Comparison of ENCODE assay signal across 8 cellular contexts in the genomic region with DNA sequence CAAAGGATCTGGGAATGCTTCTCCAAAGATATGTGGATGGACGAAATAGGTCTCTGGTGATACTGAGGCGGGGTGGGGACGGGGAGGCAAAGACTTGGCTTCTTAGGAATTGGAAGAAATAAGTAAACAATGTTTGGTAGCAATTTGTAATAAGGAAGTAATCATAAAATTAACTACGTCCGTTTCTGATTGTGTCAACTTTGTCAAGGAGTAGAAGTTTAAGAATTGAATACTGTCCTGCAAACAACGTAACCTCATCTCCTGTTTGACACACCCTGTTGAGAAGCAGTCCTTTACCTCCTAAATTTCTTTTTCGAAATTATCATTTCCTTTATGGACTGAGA. TPM values are rescaled to one million over a fixed set of nuclear protein-coding genes. Genes with fewer than 3 reads are reported as not detected.
DNase-seq lines count a peak whose midpoint lies in the region; ATAC-seq and TF ChIP-seq lines count a peak whose summit lies in the region.

No MANE protein-coding gene starts in this region.

- TF ChIP-seq POLR2A in gastrocnemius medialis (IDR thresholded peaks at IDR 0.05), result no peak

- peak overlapping the region; percentile 96 for H3K27ac Mint-ChIP-seq in T-cell

- H3K9me3 ChIP-seq in gastrocnemius medialis, result no peaks in the 10 kb centered on the region

- DNase-seq in T-cell, result no peak
- DNase-seq in fibroblast of villous mesenchyme (ENCODE audit: low read depth), result no peak
- no peak for DNase-seq in gastrocnemius medialis
- DNase-seq in GM19238 (ENCODE audit: insufficient read length, low spot score), result no peak
- no peak for DNase-seq in DMS153 treated with DMSO at 0.1 percent for 48 hours (lab: John Stamatoyannopoulos, UW; ENCODE audit: unreplicated experiment)
- DNase-seq in NCI-H1417 treated with DMSO at 0.1 percent for 48 hours (lab: John Stamatoyannopoulos, UW), result no peak

- H3K4me3 ChIP-seq in GM12875 (ENCODE audit: low read depth, low read length) (peak overlapping the region; percentile 97), fibroblast of villous mesenchyme (ENCODE audit: low read depth, low read length) (peak overlapping the region; percentile 96), gastrocnemius medialis (peak overlapping the region; percentile 63 to 80 (median 74))

- POLR2A ChIA-PET in T-cell (lab: Charles Lee), result interaction anchor here in 1 of 2 donors (0.8 to 1.1 kb wide), 2 partner anchors 35 to 61 kb away, joined by 3 read pairs; a partner anchor contains a TSS

- H3K4me1 Mint-ChIP-seq in T-cell, result peaks cover 29 to 36% (median 30%) of the 10 kb centered on the region in 3 donors

- H3K9me3 Mint-ChIP-seq in T-cell, result no peaks in the 10 kb centered on the region

- peaks cover 32% of the 10 kb centered on the region for H3K36me3 Mint-ChIP-seq in T-cell

- no peak for TF ChIP-seq CTCF in GM12875 (IDR thresholded peaks at IDR 0.05; ENCODE audit: borderline replicate concordance, insufficient read depth, low read depth, low read length)
- TF ChIP-seq CTCF in fibroblast of villous mesenchyme (IDR thresholded peaks at IDR 0.05; ENCODE audit: insufficient read depth, low read depth, low read length), result no peak
- no peak for TF ChIP-seq CTCF in gastrocnemius medialis (IDR thresholded peaks at IDR 0.05 in 4 of 5, conservative IDR thresholded peaks at IDR 0.05 in 1 of 5)

- H3K4me1 ChIP-seq in gastrocnemius medialis, result peaks cover 13 to 15% of the 10 kb centered on the region in 2 donors

- H3K4me3 Mint-ChIP-seq in T-cell, result peak overlapping the region; percentile 98

- peaks cover 8 to 38% of the 10 kb centered on the region in 2 donors for H3K36me3 ChIP-seq in gastrocnemius medialis

- CTCF ChIA-PET in T-cell (lab: Charles Lee), result interaction anchor here in 1 of 2 donors (0.6 kb wide), 1 partner anchor 35 kb away, joined by 3 read pairs; no protein-coding TSS in a partner anchor

- H3K27me3 ChIP-seq in gastrocnemius medialis, result no peaks in the 10 kb centered on the region

- no peaks in the 10 kb centered on the region for H3K27me3 Mint-ChIP-seq in T-cell

- ATAC-seq in T-cell (replicated peaks in 1 of 4), result no peak
- no peak for ATAC-seq in gastrocnemius medialis
- no peak for ATAC-seq in HG02970 (IDR thresholded peaks at IDR 0.05; ENCODE audit: low FRiP score, unreplicated experiment)

- intact Hi-C loops in gastrocnemius medialis (cut with DNase I; ENCODE audit: low total_unique reads), result loop anchor here (1.0 to 10.0 kb wide), 2 partner anchors 21 to 50 kb away; a partner anchor contains a TSS

- peak overlapping the region; percentile 86 to 92 (median 88) for H3K27ac ChIP-seq in gastrocnemius medialis

- in situ Hi-C loops in gastrocnemius medialis (cut with MboI; ENCODE audit: low sequenced_read_pairs in 4 of 4), result no loop called here

RNA-seq across cellular contexts. Expression of a gene that starts 0.5 kb away (rescaled TPM):
- total RNA-seq in T-cell (10 to 100 TPM; 24.5 to 42.0 (median 38.2) TPM), fibroblast of villous mesenchyme (41.5 and 53.1 TPM in 2 replicates), gastrocnemius medialis (10 to 100 TPM; 23.0 to 27.8 (median 26.4) TPM)

RNA-seq across cellular contexts. Expression of a gene that starts 0.6 kb away (rescaled TPM):
- total RNA-seq in T-cell (10 to 100 TPM; 12.0 to 17.5 (median 13.4) TPM), fibroblast of villous mesenchyme (16.4 TPM in 2 replicates), gastrocnemius medialis (10 to 100 TPM; 16.1 to 65.4 (median 37.3) TPM)

RNA-seq across cellular contexts. Expression of a gene that starts 21.0 kb away (rescaled TPM):
- total RNA-seq in T-cell (1 to 10 TPM; 2.8 to 7.6 (median 6.3) TPM), fibroblast of villous mesenchyme (6.0 and 6.8 TPM in 2 replicates), gastrocnemius medialis (1 to 10 TPM in 1 of 4 donors, under 1 TPM in 2, not detected in 1; 0.46 to 2.2 (median 0.51) TPM)

RNA-seq across cellular contexts. Expression of a gene that starts 34.4 kb away (rescaled TPM):
- 10 to 100 TPM; 22.1 to 28.3 (median 26.8) TPM for total RNA-seq in T-cell
- total RNA-seq in fibroblast of villous mesenchyme, result 15.5 and 18.4 TPM in 2 replicates
- total RNA-seq in gastrocnemius medialis, result 10 to 100 TPM; 26.2 to 40.0 (median 35.7) TPM
